In the genomic region with DNA sequence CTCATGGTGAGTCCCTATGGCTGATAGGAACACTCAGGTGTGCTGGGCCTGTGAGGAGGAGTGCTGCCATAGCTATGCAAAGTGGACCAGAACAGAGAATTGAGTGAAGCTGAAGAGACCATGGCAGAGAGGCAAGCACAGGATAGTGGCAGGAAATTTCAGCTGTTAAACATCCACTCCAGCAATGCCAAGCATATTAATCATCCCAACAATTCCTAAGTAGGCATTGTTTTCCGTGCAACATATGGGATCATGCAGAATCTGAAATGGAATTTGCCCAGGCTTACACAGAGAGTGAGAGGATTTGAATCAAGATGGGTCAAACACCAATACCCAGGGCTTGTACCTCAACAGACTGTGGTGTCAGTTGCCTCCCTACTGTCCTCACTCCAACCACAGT, we compare ENCODE assay signal across 19 cellular contexts.
"Had no signal": no experiment of that assay in that cellular context is flagged by ENCODE, and none has a peak within 500 bp of the region (broad histone marks: within the 10 kb centered on the region; RNA-seq: fewer than 3 reads in every experiment).

No MANE protein-coding gene starts in this region.

- DNase-seq: activated CD4-positive, alpha-beta T cell treated with anti-CD3 and anti-CD28 coated beads for 4 hours; activated CD4-positive, alpha-beta T cell treated with anti-CD3 and anti-CD28 coated beads, Interleukin-2, amount 50 U/mL, for 4 hours; activated effector memory CD4-positive, alpha-beta T cell treated with Interleukin-2 at 50 U/mL for 16 hours; activated naive CD4-positive, alpha-beta T cell treated with Interleukin-2 at 50 U/mL for 16 hours; anterior cingulate cortex; dorsolateral prefrontal cortex; effector memory CD4-positive, alpha-beta T cell; left cardiac atrium; left ventricle myocardium superior; pancreas; sigmoid colon; stimulated activated CD4-positive, alpha-beta T cell treated with anti-CD3 and anti-CD28 coated beads, Interleukin-15, amount 100 ng/mL, for 24 hours; stimulated activated CD4-positive, alpha-beta T cell treated with anti-CD3 and anti-CD28 coated beads, Interleukin-2, amount 100 ng/mL, for 24 hours; stimulated activated naive B cell treated with anti-CD40 and anti-IgM and Interleukin-4, amounts not matched to agents 10 μg/mL and 1 μg/mL and 100 μg/mL, for 72 hours; stomach had no signal

- H3K9me3 ChIP-seq: pancreas, prostate gland, sigmoid colon, stomach, tibial nerve had no signal

- H3K4me3 ChIP-seq: coronary artery, dorsolateral prefrontal cortex, pancreas, prostate gland, sigmoid colon, smooth muscle cell, stomach, tibial nerve had no signal

- H3K27ac ChIP-seq: coronary artery, dorsolateral prefrontal cortex, pancreas, prostate gland, sigmoid colon, stomach, tibial nerve had no signal

- H3K27me3 ChIP-seq: pancreas, sigmoid colon, stomach, tibial nerve had no signal

- H3K4me1 ChIP-seq: pancreas, prostate gland, sigmoid colon, stomach, tibial nerve had no signal

- H3K36me3 ChIP-seq: pancreas, prostate gland, sigmoid colon, stomach, tibial nerve had no signal
